In the genomic region with DNA sequence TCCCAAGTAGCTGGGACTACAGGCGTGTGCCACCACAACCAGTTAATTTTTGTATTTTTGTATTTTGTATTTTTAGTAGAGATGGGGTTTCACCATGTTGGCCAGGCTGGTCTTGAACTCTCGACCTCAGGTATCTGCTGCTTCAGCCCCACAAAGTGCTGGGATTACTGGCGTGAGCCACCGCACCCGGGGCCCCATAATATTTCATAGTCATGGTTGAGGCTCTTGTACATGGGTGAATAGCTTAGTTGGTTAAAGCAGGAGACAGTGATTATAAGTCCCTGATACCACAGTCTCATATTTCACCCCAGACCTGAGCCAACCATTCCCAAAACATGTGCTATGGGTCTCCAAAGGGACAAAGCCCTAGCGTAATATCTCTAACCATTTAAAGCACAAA, we compare ENCODE assay signal across 1 cellular context.
TF ChIP-seq lines count a peak whose summit lies in the region.

No MANE protein-coding gene starts in this region.

TF ChIP-seq in HCT116, 20 proteins besides CTCF, POLR2A, EP300 and RAD21 (continued from another document):
- TF ChIP-seq EZH2phosphoT487 (IDR thresholded peaks at IDR 0.05; ENCODE audit: borderline replicate concordance) (no peak), POLR2AphosphoS5 (IDR thresholded peaks at IDR 0.05; ENCODE audit: low read depth, low read length) (no peak), CBX3 (IDR thresholded peaks at IDR 0.05; ENCODE audit: low read depth) (no peak)
TF ChIP-seq in HCT116: peak in this region for 0.
